In genomic region chr14:72755766-72756165, GRCh38 we compare ENCODE assay signal across 24 cellular contexts.
A peak's percentile ranks its signal among the peaks of the same experiment; 100 is the strongest.
DNase-seq lines count a peak whose midpoint lies in the region; ATAC-seq and TF ChIP-seq lines count a peak whose summit lies in the region.
"Had no signal": no experiment of that assay in that cellular context is flagged by ENCODE, and none has a peak within 500 bp of the region (broad histone marks: within the 10 kb centered on the region; RNA-seq: fewer than 3 reads in every experiment).

No MANE protein-coding gene starts in this region.

- intact Hi-C loops in activated CD4-positive, alpha-beta T cell treated with anti-CD3 and anti-CD28 coated beads, Interleukin-2, amount 10 ng/mL, durations not matched to agents 24 days and 14 days (cut with micrococcal nuclease), result no loop called here

- H3K4me3 ChIP-seq in lung (no peak overlapping the region), osteoblast (ENCODE audit: insufficient read depth, low read length) (no peak overlapping the region)
- H3K4me3 ChIP-seq: BLaER1 treated with 17β-estradiol and CSF1 and Interleukin-3, amounts not matched to agents 10 nM and 100 nM; K562 had no signal

- H3K36me3 ChIP-seq in lung (ENCODE audit: control insufficient read depth in 2 of 2, insufficient read depth in 2 of 2, low read length in 2 of 2), result no peaks in the 10 kb centered on the region
- H3K36me3 ChIP-seq in osteoblast (ENCODE audit: insufficient read depth, low read length), result no peaks in the 10 kb centered on the region
- H3K36me3 ChIP-seq: BLaER1 treated with 17β-estradiol and CSF1 and Interleukin-3, amounts not matched to agents 10 nM and 100 nM had no signal

- H3K27me3 ChIP-seq in lung (ENCODE audit: control insufficient read depth, insufficient read depth) (no peaks in the 10 kb centered on the region), osteoblast (ENCODE audit: insufficient read depth, low read length) (no peaks in the 10 kb centered on the region)
- H3K27me3 ChIP-seq: BLaER1 treated with 17β-estradiol and CSF1 and Interleukin-3, amounts not matched to agents 10 nM and 100 nM had no signal

- no peak for ATAC-seq in lung (ENCODE audit: insufficient read depth, low FRiP score)
- no peak for ATAC-seq in GM21825 (IDR thresholded peaks at IDR 0.05; ENCODE audit: unreplicated experiment)
- ATAC-seq: HepG2, K562 had no signal

- no peak overlapping the region for H3K4me3 Mint-ChIP-seq in activated CD4-positive, alpha-beta T cell treated with anti-CD3 and anti-CD28 coated beads, Interleukin-2, amount 10 ng/mL, durations not matched to agents 24 days and 14 days
- H3K4me3 Mint-ChIP-seq: CD4-positive, alpha-beta T cell had no signal

- no peaks in the 10 kb centered on the region for H3K79me2 ChIP-seq in osteoblast (ENCODE audit: insufficient read depth, low read length)

- H3K36me3 Mint-ChIP-seq in activated CD4-positive, alpha-beta T cell treated with anti-CD3 and anti-CD28 coated beads, Interleukin-2, amount 10 ng/mL, durations not matched to agents 24 days and 14 days (ENCODE audit: low read depth), result peaks cover 14% of the 10 kb centered on the region

- H3K27ac Mint-ChIP-seq in activated CD4-positive, alpha-beta T cell treated with anti-CD3 and anti-CD28 coated beads, Interleukin-2, amount 10 ng/mL, durations not matched to agents 24 days and 14 days, result no peak overlapping the region
- H3K27ac Mint-ChIP-seq: CD4-positive, alpha-beta T cell had no signal

- no peak overlapping the region for H2AFZ ChIP-seq in osteoblast (ENCODE audit: low read length)

- no peaks in the 10 kb centered on the region for H4K20me1 ChIP-seq in osteoblast (ENCODE audit: insufficient read depth, low read length)
- H4K20me1 ChIP-seq: BLaER1 treated with 17β-estradiol and CSF1 and Interleukin-3, amounts not matched to agents 10 nM and 100 nM had no signal

- H3K4me1 ChIP-seq in lung (ENCODE audit: control insufficient read depth in 2 of 2, insufficient read depth in 2 of 2, low read length in 2 of 2) (no peaks in the 10 kb centered on the region), osteoblast (ENCODE audit: insufficient read depth, low read length) (no peaks in the 10 kb centered on the region)

- DNase-seq in activated CD4-positive, alpha-beta T cell treated with anti-CD3 and anti-CD28 coated beads, Interleukin-2, amount 10 ng/mL, durations not matched to agents 24 days and 14 days, result peak; percentile 33
- DNase-seq in activated CD4-positive, alpha-beta T cell treated with anti-CD3 and anti-CD28 coated beads for 48 hours, result no peak
- DNase-seq in ecto neural progenitor cell (ENCODE audit: low spot score) (peak; percentile 4), lung (ENCODE audit: low spot score) (peak; percentile 17), osteoblast (ENCODE audit: insufficient read length, low spot score, missing footprints) (no peak), dermis blood vessel endothelial cell (no peak)
- DNase-seq: AML-193; CD4-positive, alpha-beta T cell; DMS79 treated with DMSO at 0.1 percent for 48 hours; GF-D8; H7; Kasumi-1; NCI-H1092 treated with DMSO at 0.1 percent for 48 hours; NCI-H1436; NCI-H187; NCI-H2081 treated with DMSO at 0.1 percent for 48 hours; NCI-H446; NCI-H524 treated with DMSO at 0.1 percent for 48 hours; NCI-H774; Right ventricle myocardium superior had no signal

- peaks cover 29% of the 10 kb centered on the region for H3K9me3 Mint-ChIP-seq in activated CD4-positive, alpha-beta T cell treated with anti-CD3 and anti-CD28 coated beads, Interleukin-2, amount 10 ng/mL, durations not matched to agents 24 days and 14 days

- H3K9me3 ChIP-seq in lung (ENCODE audit: control insufficient read depth in 2 of 2, insufficient read depth in 1 of 2, low read length in 1 of 2), result peaks cover 3 to 8% of the 10 kb centered on the region in 2 donors
- peaks cover 7% of the 10 kb centered on the region for H3K9me3 ChIP-seq in osteoblast (ENCODE audit: low read depth, low read length)

- no peaks in the 10 kb centered on the region for H3K4me1 Mint-ChIP-seq in activated CD4-positive, alpha-beta T cell treated with anti-CD3 and anti-CD28 coated beads, Interleukin-2, amount 10 ng/mL, durations not matched to agents 24 days and 14 days

- TF ChIP-seq CTCF in lung (IDR thresholded peaks at IDR 0.05; ENCODE audit: control extremely low read depth, extremely low read depth) (no peak), osteoblast (IDR thresholded peaks at IDR 0.05; ENCODE audit: extremely low read depth, low read depth, low read length) (no peak)

- WGBS in lung, 2 donors, result 69 to 75% methylated on average over 3 of the region's 3 CpGs

- no peak overlapping the region for H3K4me2 ChIP-seq in osteoblast (ENCODE audit: insufficient read depth, low read length)
- H3K4me2 ChIP-seq: BLaER1 treated with 17β-estradiol and CSF1 and Interleukin-3, amounts not matched to agents 10 nM and 100 nM had no signal

- H3K27me3 Mint-ChIP-seq in activated CD4-positive, alpha-beta T cell treated with anti-CD3 and anti-CD28 coated beads, Interleukin-2, amount 10 ng/mL, durations not matched to agents 24 days and 14 days, result no peaks in the 10 kb centered on the region
- H3K27me3 Mint-ChIP-seq: CD4-positive, alpha-beta T cell had no signal

- H3K27ac ChIP-seq in lung (ENCODE audit: low read depth in 1 of 2, low read length in 1 of 2) (no peak overlapping the region), osteoblast (ENCODE audit: low read depth, low read length) (no peak overlapping the region)
- H3K27ac ChIP-seq: BLaER1 treated with 17β-estradiol and CSF1 and Interleukin-3, amounts not matched to agents 10 nM and 100 nM had no signal

Comparison
In these comparisons a context has a peak if more than half of its experiments do, and no peak if none do; other contexts are left out.
1. DNase-seq: peak in activated CD4-positive, alpha-beta T cell treated with anti-CD3 and anti-CD28 coated beads, Interleukin-2, amount 10 ng/mL, durations not matched to agents 24 days and 14 days (single experiment), ecto neural progenitor cell (single experiment) and lung (single experiment); none in activated CD4-positive, alpha-beta T cell treated with anti-CD3 and anti-CD28 coated beads for 48 hours (single experiment), osteoblast (single experiment) and dermis blood vessel endothelial cell (single experiment).